16 cellular contexts compared by ENCODE assay signal in the genomic region with DNA sequence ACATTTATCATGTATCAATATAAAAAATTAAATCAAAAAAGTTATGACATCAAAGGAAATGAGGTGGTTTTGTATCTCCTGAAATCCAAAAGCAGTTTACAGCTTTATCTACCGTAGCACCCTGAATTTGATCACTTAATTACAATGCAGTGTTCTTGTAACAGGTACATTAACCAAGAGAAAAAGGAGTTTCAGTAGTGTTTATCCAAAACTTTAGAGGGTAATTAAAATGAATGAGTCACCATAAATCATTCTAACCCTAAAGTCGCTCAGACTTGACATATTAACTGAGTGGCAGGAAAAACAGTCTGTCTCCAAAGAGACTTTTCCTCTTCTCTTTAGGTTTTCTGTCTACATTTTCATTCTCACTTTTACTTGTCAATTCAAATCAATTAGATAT.
DNase-seq lines count a peak whose midpoint lies in the region; ATAC-seq and TF ChIP-seq lines count a peak whose summit lies in the region.
"Had no signal": no experiment of that assay in that cellular context is flagged by ENCODE, and none has a peak within 500 bp of the region (broad histone marks: within the 10 kb centered on the region; RNA-seq: fewer than 3 reads in every experiment).

No MANE protein-coding gene starts in this region.

- no peak overlapping the region for H3K27ac ChIP-seq in DND-41 (ENCODE audit: low read length)
- peak overlapping the region; percentile 84; the same call in 1 of the 2 replicates for H3K27ac ChIP-seq in Panc1 (ENCODE audit: low read length)

- H3K36me3 ChIP-seq in DND-41 (ENCODE audit: insufficient read depth, low read length), result no peaks in the 10 kb centered on the region
- H3K36me3 ChIP-seq in Panc1 (ENCODE audit: control insufficient read depth, insufficient read depth, low read length), result no peaks in the 10 kb centered on the region; the same call in 1 of the 2 replicates

- CTCF ChIA-PET in Panc1 (lab: Charles Lee), result no interaction called here

- no TSS peak for BruUV-seq in Panc1 (replicated peaks; lab: Mats Ljungman, UMichigan)

- H3K9me3 ChIP-seq in DND-41 (ENCODE audit: insufficient read depth, low read length, severe bottlenecking), result no peaks in the 10 kb centered on the region
- no peaks in the 10 kb centered on the region for H3K9me3 ChIP-seq in Panc1 (ENCODE audit: control insufficient read depth, insufficient read depth, low read depth, low read length)

- H3K9ac ChIP-seq in DND-41 (ENCODE audit: low read depth, low read length), result no peak overlapping the region

- H4K20me1 ChIP-seq in DND-41 (ENCODE audit: insufficient read depth, low read length), result no peaks in the 10 kb centered on the region

- no peak overlapping the region for H3K4me3 ChIP-seq in DND-41 (ENCODE audit: low read depth in 1 of 2, low read length in 2 of 2)
- H3K4me3 ChIP-seq in Panc1 (ENCODE audit: low read depth in 2 of 2, low read length in 2 of 2), result no peak overlapping the region
- H3K4me3 ChIP-seq: K562 had no signal

- in situ Hi-C loops in Panc1 (cut with HindIII; ENCODE audit: low pct_unique_long_range_greater_than_20kb, low sequenced_read_pairs), result no loop called here

- ATAC-seq in DND-41 (ENCODE audit: insufficient read depth, low read depth) (no peak), Panc1 (no peak), GM19395 (IDR thresholded peaks at IDR 0.05; ENCODE audit: unreplicated experiment) (no peak), HG02981 (IDR thresholded peaks at IDR 0.05; ENCODE audit: unreplicated experiment) (no peak)
- ATAC-seq: K562 had no signal

- H3K27me3 ChIP-seq in DND-41 (ENCODE audit: insufficient read depth, low read length, poor library complexity) (no peaks in the 10 kb centered on the region), Panc1 (ENCODE audit: control insufficient read depth, insufficient read depth, low read length) (no peaks in the 10 kb centered on the region)

- 0 out of 2 replicates have a peak overlapping the region, but pooled peaks have one; percentile 26 for H2AFZ ChIP-seq in DND-41 (ENCODE audit: low read depth, low read length)

- H3K4me1 ChIP-seq in DND-41 (ENCODE audit: insufficient read depth, low read length), result no peaks in the 10 kb centered on the region
- peaks cover 8% of the 10 kb centered on the region; the same call in 1 of the 2 replicates for H3K4me1 ChIP-seq in Panc1 (ENCODE audit: control insufficient read depth, insufficient read depth, low read length)

- DNase-seq in COR-L47 (lab: John Stamatoyannopoulos, UW), result peak; percentile 28
- no peak for DNase-seq in DND-41
- DNase-seq in NCI-H1417 (lab: John Stamatoyannopoulos, UW), result peak; percentile 31 to 92 (median 65)
- DNase-seq in Panc1 (ENCODE audit: low read depth, low spot score), result no peak
- no peak for DNase-seq in activated CD4-positive, alpha-beta T cell treated with anti-CD3 and anti-CD28 coated beads, Interleukin-2, amount 50 U/mL, for 1 hour
- DNase-seq in GM03348 (ENCODE audit: low spot score), result no peak
- DNase-seq: CD4-positive, alpha-beta T cell; EL; HCEC 1CT; MM.1S; NCI-H1436; NCI-H526 treated with DMSO at 0.1 percent for 48 hours; RPMI8226 had no signal

- POLR2A ChIA-PET in Panc1 (lab: Charles Lee), result no interaction called here

- intact Hi-C loops in Panc1 (cut with micrococcal nuclease; ENCODE audit: unreplicated experiment), result no loop called here

- H3K4me2 ChIP-seq in DND-41 (ENCODE audit: insufficient read depth, low read length), result no peak overlapping the region

- no peaks in the 10 kb centered on the region for H3K79me2 ChIP-seq in DND-41 (ENCODE audit: insufficient read depth, low read length)

- no peak for TF ChIP-seq CTCF in DND-41 (IDR thresholded peaks at IDR 0.05; ENCODE audit: borderline replicate concordance, extremely low read depth, low read length, poor library complexity, severe bottlenecking)
- TF ChIP-seq CTCF in Panc1 (IDR thresholded peaks at IDR 0.05), result no peak

Comparison
In these comparisons a context has a peak if more than half of its experiments do, and no peak if none do; other contexts are left out.
1. DNase-seq: peak in COR-L47 (single experiment) and NCI-H1417 (3 of 3); none in DND-41 (single experiment), Panc1 (single experiment), activated CD4-positive, alpha-beta T cell treated with anti-CD3 and anti-CD28 coated beads, Interleukin-2, amount 50 U/mL, for 1 hour (single experiment) and GM03348 (single experiment).